ENCODE assay signal across 9 cellular contexts in the genomic region with DNA sequence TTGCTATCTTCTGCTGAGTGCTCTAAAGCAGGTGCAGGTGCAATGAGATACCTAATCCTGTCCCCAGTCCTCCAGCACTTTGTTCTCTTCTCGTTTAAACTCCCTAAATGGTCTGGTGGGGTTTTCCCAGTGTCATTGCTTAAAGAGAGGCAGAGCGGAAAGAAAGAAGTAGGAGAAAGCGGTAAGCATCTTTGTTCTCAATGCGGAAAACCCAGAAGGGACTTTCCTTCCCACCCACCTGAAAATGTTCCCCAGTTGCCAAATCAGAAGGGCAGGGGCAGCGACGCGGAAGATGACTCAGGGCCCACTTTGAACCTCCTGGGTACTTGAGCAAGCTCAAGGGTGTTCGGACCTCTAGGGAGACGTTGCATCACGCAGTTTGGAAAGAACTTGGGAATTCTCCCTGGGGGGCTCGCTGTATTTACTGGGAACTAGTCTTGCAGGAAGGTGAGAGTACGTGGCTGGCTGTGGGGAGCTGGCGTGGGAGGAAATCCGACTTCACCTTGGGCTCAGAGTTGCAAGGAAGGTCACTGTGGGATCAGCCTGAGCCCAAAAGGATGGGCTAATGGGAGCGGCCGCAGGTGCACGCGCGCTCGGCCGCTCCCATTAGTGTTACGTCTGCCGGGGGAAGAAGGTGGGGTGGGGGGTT. TPM values are rescaled to one million over a fixed set of nuclear protein-coding genes. Genes with fewer than 3 reads are reported as not detected.
A peak's percentile ranks its signal among the peaks of the same experiment; 100 is the strongest.
DNase-seq lines count a peak whose midpoint lies in the region; ATAC-seq and TF ChIP-seq lines count a peak whose summit lies in the region.
"Had no signal": no experiment of that assay in that cellular context is flagged by ENCODE, and none has a peak within 500 bp of the region (broad histone marks: within the 10 kb centered on the region; RNA-seq: fewer than 3 reads in every experiment).

No MANE protein-coding gene starts in this region.

- no peak for DNase-seq in LNCaP clone FGC (ENCODE audit: low read depth)
- DNase-seq in activated naive CD4-positive, alpha-beta T cell treated with anti-CD3 and anti-CD28 coated beads for 36 hours: peak; percentile 79
- DNase-seq in kidney glomerular epithelial cell (lab: John Stamatoyannopoulos, UW): peak; percentile 66
- peak; percentile 15 for DNase-seq in stimulated activated CD8-positive, alpha-beta memory T cell treated with anti-CD3 and anti-CD28 coated beads, Interleukin-4, amount 100 ng/mL, for 24 hours (ENCODE audit: low read depth)
- no peak for DNase-seq in SKM-1 treated with dmso at 0.1 percent for 144 hours (lab: John Stamatoyannopoulos, UW; ENCODE audit: unreplicated experiment)
- DNase-seq in HCEC 1CT: no peak
- DNase-seq: left cardiac atrium had no signal

- H3K9me3 Mint-ChIP-seq in activated naive CD4-positive, alpha-beta T cell treated with anti-CD3 and anti-CD28 coated beads for 36 hours: no peaks in the 10 kb centered on the region

- ATAC-seq in GM21447 (IDR thresholded peaks at IDR 0.05; ENCODE audit: unreplicated experiment): peak; percentile 32

- intact Hi-C loops in activated naive CD4-positive, alpha-beta T cell treated with anti-CD3 and anti-CD28 coated beads for 36 hours (cut with micrococcal nuclease): loop anchor here (1.0 to 10.0 kb wide), 8 partner anchors 59 to 1601 kb away; a partner anchor contains a TSS

- H3K4me3 Mint-ChIP-seq in activated naive CD4-positive, alpha-beta T cell treated with anti-CD3 and anti-CD28 coated beads for 36 hours: peak overlapping the region; percentile 94

- peaks cover 54% of the 10 kb centered on the region for H3K27me3 Mint-ChIP-seq in activated naive CD4-positive, alpha-beta T cell treated with anti-CD3 and anti-CD28 coated beads for 36 hours (ENCODE audit: low read depth)

- CTCF ChIA-PET in activated naive CD4-positive, alpha-beta T cell treated with anti-CD3 and anti-CD28 coated beads for 36 hours (lab: Charles Lee): no interaction called here

- TF ChIP-seq CTCF in LNCaP clone FGC (IDR thresholded peaks at IDR 0.05; ENCODE audit: control insufficient read depth, extremely low read depth, insufficient read depth): no peak

- peaks cover 11% of the 10 kb centered on the region for H3K36me3 Mint-ChIP-seq in activated naive CD4-positive, alpha-beta T cell treated with anti-CD3 and anti-CD28 coated beads for 36 hours (ENCODE audit: low read depth)

- H3K4me3 ChIP-seq in GM08714 (ENCODE audit: low read length) (peak overlapping the region; percentile 67), LNCaP clone FGC (ENCODE audit: low read depth, low read length) (peak overlapping the region; percentile 44)

- H3K4me1 Mint-ChIP-seq in activated naive CD4-positive, alpha-beta T cell treated with anti-CD3 and anti-CD28 coated beads for 36 hours (ENCODE audit: low read depth): peaks cover 42% of the 10 kb centered on the region

- peak overlapping the region; percentile 97 for H3K27ac Mint-ChIP-seq in activated naive CD4-positive, alpha-beta T cell treated with anti-CD3 and anti-CD28 coated beads for 36 hours

RNA-seq across cellular contexts. Expression of a gene that starts 0.6 kb away (rescaled TPM):
- 1 to 10 TPM; 7.0 to 7.1 TPM for total RNA-seq in activated naive CD4-positive, alpha-beta T cell treated with anti-CD3 and anti-CD28 coated beads for 36 hours

Comparison
In these comparisons a context has a peak if more than half of its experiments do, and no peak if none do; other contexts are left out.
1. DNase-seq: peak in activated naive CD4-positive, alpha-beta T cell treated with anti-CD3 and anti-CD28 coated beads for 36 hours (single experiment), kidney glomerular epithelial cell (single experiment) and stimulated activated CD8-positive, alpha-beta memory T cell treated with anti-CD3 and anti-CD28 coated beads, Interleukin-4, amount 100 ng/mL, for 24 hours (single experiment); none in LNCaP clone FGC (single experiment), SKM-1 treated with dmso at 0.1 percent for 144 hours (single experiment) and HCEC 1CT (single experiment).